13 cellular contexts compared by ENCODE assay signal in genomic region chr10:123134058-123134914, GRCh38. TPM values are rescaled to one million over a fixed set of nuclear protein-coding genes. Genes with fewer than 3 reads are reported as not detected.
DNase-seq lines count a peak whose midpoint lies in the region; ATAC-seq and TF ChIP-seq lines count a peak whose summit lies in the region.
"Had no signal": no experiment of that assay in that cellular context is flagged by ENCODE, and none has a peak within 500 bp of the region (broad histone marks: within the 10 kb centered on the region; RNA-seq: fewer than 3 reads in every experiment).

No MANE protein-coding gene starts in this region.

- H3K27ac ChIP-seq in GM23338 (ENCODE audit: low read depth) (no peak overlapping the region), neural cell (ENCODE audit: low read length) (no peak overlapping the region)

- TF ChIP-seq CTCF in Caco-2 (IDR thresholded peaks at IDR 0.05; ENCODE audit: insufficient read depth in 1 of 2, low read depth in 1 of 2, low read length in 1 of 2, severe bottlenecking in 1 of 2, unreplicated experiment in 1 of 2) (no peak), GM23338 (conservative IDR thresholded peaks at IDR 0.05; ENCODE audit: low read depth in 2 of 2) (no peak), brain (conservative IDR thresholded peaks at IDR 0.05) (no peak), neural cell (IDR thresholded peaks at IDR 0.05; ENCODE audit: poor library complexity, severe bottlenecking) (no peak)

- no TSS peak for BruUV-seq in Caco-2 (replicated peaks; lab: Mats Ljungman, UMichigan)

- H3K4me2 ChIP-seq in GM23338 (peak overlapping the region; percentile 87), neural cell (ENCODE audit: low read length) (no peak overlapping the region)

- CTCF ChIA-PET in Caco-2 (lab: Charles Lee) = interaction anchor here (0.6 to 2.2 kb wide), 4 partner anchors 11 to 246 kb away, joined by 3 to 8 read pairs (median 6); partner anchors contain the start of gene BUB3

- peak overlapping the region; percentile 35; the same call in 1 of the 2 replicates for H3K4me3 ChIP-seq in Caco-2 (ENCODE audit: low read depth, low read length)
- H3K4me3 ChIP-seq in GM23338 = peak overlapping the region; percentile 57
- no peak overlapping the region for H3K4me3 ChIP-seq in neural cell (ENCODE audit: low read length)

- no peak overlapping the region for H3K9ac ChIP-seq in neural cell (ENCODE audit: low read length)

- H3K27me3 Mint-ChIP-seq in Caco-2 (ENCODE audit: insufficient read depth, unreplicated experiment) (peaks cover 23% of the 10 kb centered on the region), GM23338 (ENCODE audit: insufficient read depth, low read depth, poor library complexity) (peaks cover 92% of the 10 kb centered on the region), brain (peaks cover 100% of the 10 kb centered on the region)

- H2AFZ ChIP-seq in GM23338 (peak overlapping the region; percentile 83; the same call in 1 of the 2 replicates), neural cell (ENCODE audit: low read depth, low read length) (no peak overlapping the region)

- peak overlapping the region; percentile 37 for H3K4me3 Mint-ChIP-seq in Caco-2 (ENCODE audit: unreplicated experiment)
- H3K4me3 Mint-ChIP-seq in GM23338 = peak overlapping the region; percentile 75
- peak overlapping the region; percentile 46 to 88 (median 81) for H3K4me3 Mint-ChIP-seq in brain

- H3K36me3 Mint-ChIP-seq in Caco-2 (ENCODE audit: insufficient read depth, unreplicated experiment) (no peaks in the 10 kb centered on the region), GM23338 (ENCODE audit: low read depth) (no peaks in the 10 kb centered on the region; the same call in 2 of the 3 replicates), brain (no peaks in the 10 kb centered on the region)
- H3K36me3 Mint-ChIP-seq in activated naive CD4-positive, alpha-beta T cell treated with anti-CD3 and anti-CD28 coated beads, Interleukin-2, amount 50 U/mL, for 72 hours = no peaks in the 10 kb centered on the region

- H3K9me2 ChIP-seq in GM23338 (ENCODE audit: insufficient read depth) (no peaks in the 10 kb centered on the region), neural cell (ENCODE audit: insufficient read depth, low read length) (no peaks in the 10 kb centered on the region)

- H3K4me1 ChIP-seq in Caco-2 = peaks cover 23% of the 10 kb centered on the region
- H3K4me1 ChIP-seq in GM23338 (ENCODE audit: insufficient read depth) = peaks cover 22% of the 10 kb centered on the region

- no peaks in the 10 kb centered on the region for H3K79me2 ChIP-seq in GM23338 (replicated peaks; ENCODE audit: insufficient read depth)
- H3K79me2 ChIP-seq in neural cell (replicated peaks; ENCODE audit: insufficient read depth, low read length) = no peaks in the 10 kb centered on the region

- TF ChIP-seq RAD21 in neural cell (conservative IDR thresholded peaks at IDR 0.05) = no peak

- H3K27ac Mint-ChIP-seq in Caco-2 (ENCODE audit: unreplicated experiment) (no peak overlapping the region), GM23338 (no peak overlapping the region), brain (peak overlapping the region in 1 of 5 experiments; percentile 74)
- H3K27ac Mint-ChIP-seq in activated naive CD4-positive, alpha-beta T cell treated with anti-CD3 and anti-CD28 coated beads, Interleukin-2, amount 50 U/mL, for 72 hours = no peak overlapping the region

- H3F3A ChIP-seq in GM23338 (replicated peaks; ENCODE audit: low read depth) = peaks cover 24% of the 10 kb centered on the region; the same call in 1 of the 2 replicates
- no peaks in the 10 kb centered on the region for H3F3A ChIP-seq in neural cell (ENCODE audit: insufficient read depth, low read length, poor library complexity, severe bottlenecking)

- H3K9me3 Mint-ChIP-seq in Caco-2 (ENCODE audit: unreplicated experiment) = no peaks in the 10 kb centered on the region
- peaks cover 12% of the 10 kb centered on the region for H3K9me3 Mint-ChIP-seq in GM23338
- peaks cover 0 to 6% (median 2%) of the 10 kb centered on the region in 5 experiments for H3K9me3 Mint-ChIP-seq in brain
- H3K9me3 Mint-ChIP-seq in activated naive CD4-positive, alpha-beta T cell treated with anti-CD3 and anti-CD28 coated beads, Interleukin-2, amount 50 U/mL, for 72 hours = no peaks in the 10 kb centered on the region

- peaks cover 8% of the 10 kb centered on the region for H3K27me3 ChIP-seq in Caco-2 (replicated peaks; ENCODE audit: control insufficient read depth, insufficient read depth, low read length)
- peaks cover 100% of the 10 kb centered on the region for H3K27me3 ChIP-seq in GM23338 (ENCODE audit: insufficient read depth)
- peaks cover 100% of the 10 kb centered on the region for H3K27me3 ChIP-seq in neural cell (ENCODE audit: insufficient read depth, low read depth, low read length)

- POLR2A ChIA-PET in Caco-2 (lab: Charles Lee) = no interaction called here

- TF ChIP-seq EP300 in neural cell (conservative IDR thresholded peaks at IDR 0.05; ENCODE audit: poor library complexity, severe bottlenecking) = no peak

- H3K36me3 ChIP-seq in Caco-2 (ENCODE audit: control insufficient read depth, insufficient read depth, low read length) (no peaks in the 10 kb centered on the region), GM23338 (ENCODE audit: insufficient read depth) (no peaks in the 10 kb centered on the region), neural cell (ENCODE audit: insufficient read depth, low read length) (no peaks in the 10 kb centered on the region)

- no peak for DNase-seq in Caco-2
- peak; percentile 52 for DNase-seq in GM23338 (ENCODE audit: low spot score)
- no peak for DNase-seq in EL
- no peak for DNase-seq in NCI-H128 (lab: John Stamatoyannopoulos, UW; ENCODE audit: unreplicated experiment)
- DNase-seq in activated naive CD4-positive, alpha-beta T cell treated with anti-CD3 and anti-CD28 coated beads, Interleukin-2, amount 50 U/mL, for 72 hours (ENCODE audit: low spot score in 2 of 2) = no peak
- DNase-seq: amygdala, KBM-7 had no signal

- H3K9me3 ChIP-seq in Caco-2 (no peaks in the 10 kb centered on the region), neural cell (ENCODE audit: low read length) (no peaks in the 10 kb centered on the region)

- intact Hi-C loops in Caco-2 (cut with micrococcal nuclease; ENCODE audit: unreplicated experiment) = no loop called here

- H3K4me1 Mint-ChIP-seq in Caco-2 (ENCODE audit: low read depth, unreplicated experiment) (peaks cover 5% of the 10 kb centered on the region), GM23338 (peaks cover 30% of the 10 kb centered on the region), brain (peaks cover 42% of the 10 kb centered on the region)

- H4K20me1 ChIP-seq in GM23338 (replicated peaks; ENCODE audit: insufficient read depth) (peaks cover 5% of the 10 kb centered on the region), neural cell (ENCODE audit: insufficient read depth) (no peaks in the 10 kb centered on the region)

- no peak for ATAC-seq in GM23338
- no peak for ATAC-seq in HG03280 (IDR thresholded peaks at IDR 0.05; ENCODE audit: unreplicated experiment)
- no peak for ATAC-seq in activated naive CD4-positive, alpha-beta T cell treated with anti-CD3 and anti-CD28 coated beads, Interleukin-2, amount 50 U/mL, for 72 hours

TF ChIP-seq in GM23338, 12 proteins besides CTCF, POLR2A, EP300 and RAD21:
- TF ChIP-seq EZH2 (IDR thresholded peaks at IDR 0.05; ENCODE audit: low read depth, unreplicated experiment) (peak; percentile 89), EZH2phosphoT487 (IDR thresholded peaks at IDR 0.05; ENCODE audit: unreplicated experiment) (peak; percentile 82), NANOG (IDR thresholded peaks at IDR 0.05; ENCODE audit: borderline replicate concordance) (no peak), CREB1 (CRISPR knock-in tag; IDR thresholded peaks at IDR 0.05; ENCODE audit: low read depth) (no peak)
TF ChIP-seq in GM23338: peak in this region for 2.

RNA-seq across cellular contexts. Expression of gene HMX3, which starts 1.5 kb away (rescaled TPM):
- not detected in 2 replicates for total RNA-seq in Caco-2 (2022)
- 0.23 and 0.35 TPM in 2 replicates for total RNA-seq in GM23338 (2014; rRNA removed; shearing (Covaris generic))
- polyA plus RNA-seq in GM23338 (2016; fragmentation: Nextera tagmentation; extraction: Ambion mirVana) (not detected in 2 replicates), brain (ENCODE audit: insufficient read depth, low read depth, low replicate concordance) (12.9 TPM), neural cell (not detected in 2 replicates)
- polyA minus RNA-seq in neural cell = not detected in 2 replicates
- total RNA-seq in activated naive CD4-positive, alpha-beta T cell treated with anti-CD3 and anti-CD28 coated beads, Interleukin-2, amount 50 U/mL, for 72 hours = under 1 TPM in 1 of 2 donors, not detected in 1; 0.20 TPM
- total RNA-seq: fibroblast of lung, liver had no signal
- polyA plus RNA-seq: fibroblast of lung, liver, thymus had no signal

RNA-seq across cellular contexts. Expression of gene HMX2, which starts 13.7 kb away (rescaled TPM):
- total RNA-seq in Caco-2 (2022) = 1.4 and 1.7 TPM in 2 replicates
- 0.97 and 2.6 TPM in 2 replicates for total RNA-seq in GM23338 (2014; rRNA removed; shearing (Covaris generic))
- polyA plus RNA-seq in GM23338 (2016; fragmentation: Nextera tagmentation; extraction: Ambion mirVana) (3.1 and 3.4 TPM in 2 replicates), brain (ENCODE audit: insufficient read depth, low read depth, low replicate concordance) (18.3 TPM), neural cell (not detected in 2 replicates)
- polyA minus RNA-seq in neural cell = not detected in 2 replicates
- under 1 TPM; 0.18 to 0.60 TPM for total RNA-seq in activated naive CD4-positive, alpha-beta T cell treated with anti-CD3 and anti-CD28 coated beads, Interleukin-2, amount 50 U/mL, for 72 hours
- total RNA-seq: fibroblast of lung, liver had no signal
- polyA plus RNA-seq: fibroblast of lung, liver had no signal

RNA-seq across cellular contexts. Expression of gene BUB3, which starts 19.9 kb away (rescaled TPM):
- total RNA-seq in Caco-2 (2022) = 129 and 141 TPM in 2 replicates
- 272 and 361 TPM in 2 replicates for total RNA-seq in GM23338 (2014; rRNA removed; shearing (Covaris generic))
- polyA plus RNA-seq in GM23338 (2016; fragmentation: Nextera tagmentation; extraction: Ambion mirVana) (197 and 243 TPM in 2 replicates), brain (ENCODE audit: insufficient read depth, low read depth, low replicate concordance) (230 TPM), neural cell (127 and 162 TPM in 2 replicates)
- polyA minus RNA-seq in neural cell = 140 and 152 TPM in 2 replicates
- total RNA-seq in activated naive CD4-positive, alpha-beta T cell treated with anti-CD3 and anti-CD28 coated beads, Interleukin-2, amount 50 U/mL, for 72 hours = 100 to 1,000 TPM; 215 to 332 TPM
